Comparison of ENCODE assay signal across 14 cellular contexts in the genomic region with DNA sequence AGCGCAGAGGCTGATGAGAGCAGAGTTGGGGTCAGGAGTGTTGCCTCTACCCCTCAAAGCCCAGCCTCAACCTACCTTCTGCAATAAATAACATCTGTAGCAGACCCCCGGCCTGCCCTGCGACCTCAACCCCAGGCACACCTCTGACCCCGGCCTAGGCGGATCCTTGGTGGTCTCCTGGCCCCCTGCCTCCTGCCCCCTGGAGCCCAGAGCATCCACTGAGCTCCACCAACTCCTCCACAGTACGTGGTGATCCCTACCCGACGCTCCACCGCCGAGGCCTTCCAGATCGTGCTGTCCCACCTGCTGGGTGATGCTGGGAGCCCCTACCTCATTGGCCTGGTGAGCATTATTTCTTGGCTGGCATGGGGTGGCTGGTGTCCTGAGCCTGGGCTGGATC. TPM values are rescaled to one million over a fixed set of nuclear protein-coding genes. Genes with fewer than 3 reads are reported as not detected.
"Had no signal": no experiment of that assay in that cellular context is flagged by ENCODE, and none has a peak within 500 bp of the region (broad histone marks: within the 10 kb centered on the region; RNA-seq: fewer than 3 reads in every experiment).

No MANE protein-coding gene starts in this region.

- H3K27ac ChIP-seq: colonic mucosa, epithelial cell of prostate, gastroesophageal sphincter, thyroid gland, vagina had no signal

- H3K4me1 ChIP-seq: colonic mucosa, gastroesophageal sphincter, thyroid gland, vagina had no signal

- H3K9me3 ChIP-seq: colonic mucosa, SK-N-SH, thyroid gland had no signal

- H3K27me3 ChIP-seq: colonic mucosa, gastroesophageal sphincter, thyroid gland, vagina had no signal

- ATAC-seq: gastroesophageal sphincter had no signal

- DNase-seq: activated effector memory CD4-positive, alpha-beta T cell treated with Interleukin-2 at 50 U/mL for 16 hours; activated T-cell treated with anti-CD3 and anti-CD28 coated beads for 4 hours; colonic mucosa; effector CD4-positive, alpha-beta T cell; SK-N-SH; stimulated activated CD4-positive, alpha-beta T cell treated with anti-CD3 and anti-CD28 coated beads, Interleukin-15, amount 100 ng/mL, for 24 hours; stimulated activated CD4-positive, alpha-beta T cell treated with anti-CD3 and anti-CD28 coated beads, Interleukin-4, amount 100 ng/mL, for 24 hours; thyroid gland had no signal

- H3K4me3 ChIP-seq: colonic mucosa, gastroesophageal sphincter, thyroid gland, vagina had no signal

- H3K36me3 ChIP-seq: colonic mucosa had no signal

RNA-seq across cellular contexts. Expression of gene CD19, which starts 51.2 kb away (rescaled TPM):
- total RNA-seq: cardiac septum; gastroesophageal sphincter; kidney epithelial cell; T-helper 2 cell treated with Interferon-gamma antibody and Interleukin-4, amounts not matched to agents 100 ng/mL and 5 ng/mL, for 36 hours; thyroid gland; vagina had no signal
- polyA plus RNA-seq: SK-N-SH had no signal
